Comparison of ENCODE assay signal across 9 cellular contexts in genomic region chr3:65953881-65954733, GRCh38.
DNase-seq lines count a peak whose midpoint lies in the region; ATAC-seq and TF ChIP-seq lines count a peak whose summit lies in the region.
"Had no signal": no experiment of that assay in that cellular context is flagged by ENCODE, and none has a peak within 500 bp of the region (broad histone marks: within the 10 kb centered on the region; RNA-seq: fewer than 3 reads in every experiment).

No MANE protein-coding gene starts in this region.

- H3K4me3 ChIP-seq in BLaER1 (no peak overlapping the region), SK-N-MC (no peak overlapping the region)

- peaks cover 54% of the 10 kb centered on the region for H3K4me1 Mint-ChIP-seq in osteocyte (ENCODE audit: unreplicated experiment)
- no peaks in the 10 kb centered on the region for H3K4me1 Mint-ChIP-seq in stimulated activated effector memory CD8-positive, alpha-beta T cell treated with anti-CD3 and anti-CD28 coated beads, Interleukin-12 subunit alpha, Interleukin-12 subunit beta, amount 100 ng/mL, for 72 hours

- peak overlapping the region; percentile 38; the same call in 1 of the 2 replicates for H3K9ac ChIP-seq in BLaER1
- H3K9ac ChIP-seq in SK-N-MC (ENCODE audit: insufficient read length), result peak overlapping the region; percentile 29

- ATAC-seq in GM21360 (IDR thresholded peaks at IDR 0.05; ENCODE audit: unreplicated experiment), result no peak
- no peak for ATAC-seq in stimulated activated effector memory CD8-positive, alpha-beta T cell treated with anti-CD3 and anti-CD28 coated beads, Interleukin-12 subunit alpha, Interleukin-12 subunit beta, amount 100 ng/mL, for 72 hours

- H3K9me3 ChIP-seq in BLaER1 (no peaks in the 10 kb centered on the region), SK-N-MC (ENCODE audit: low read depth, low read length) (no peaks in the 10 kb centered on the region)

- no peak overlapping the region for H3K4me3 Mint-ChIP-seq in osteocyte (ENCODE audit: unreplicated experiment)
- H3K4me3 Mint-ChIP-seq in stimulated activated effector memory CD8-positive, alpha-beta T cell treated with anti-CD3 and anti-CD28 coated beads, Interleukin-12 subunit alpha, Interleukin-12 subunit beta, amount 100 ng/mL, for 72 hours, result no peak overlapping the region

- no peak overlapping the region for H3K27ac ChIP-seq in BLaER1
- peak overlapping the region; percentile 86 for H3K27ac ChIP-seq in SK-N-MC

- H3K4me1 ChIP-seq in BLaER1, result peaks cover 31% of the 10 kb centered on the region

- no peaks in the 10 kb centered on the region for H3K9me3 Mint-ChIP-seq in osteocyte (ENCODE audit: unreplicated experiment)
- no peaks in the 10 kb centered on the region for H3K9me3 Mint-ChIP-seq in stimulated activated effector memory CD8-positive, alpha-beta T cell treated with anti-CD3 and anti-CD28 coated beads, Interleukin-12 subunit alpha, Interleukin-12 subunit beta, amount 100 ng/mL, for 72 hours

- H4K20me1 ChIP-seq in BLaER1, result peaks cover 23% of the 10 kb centered on the region; the same call in 1 of the 2 replicates

- peak overlapping the region; percentile 31 for H3K4me2 ChIP-seq in BLaER1

- intact Hi-C loops in head of caudate nucleus (cut with DNase I), result no loop called here

- no peaks in the 10 kb centered on the region for H3K36me3 ChIP-seq in BLaER1
- no peaks in the 10 kb centered on the region for H3K36me3 ChIP-seq in SK-N-MC (ENCODE audit: insufficient read depth, low read length)

- no peaks in the 10 kb centered on the region for H3K27me3 ChIP-seq in BLaER1

- H3K27ac Mint-ChIP-seq in osteocyte (ENCODE audit: unreplicated experiment), result peak overlapping the region; percentile 71
- H3K27ac Mint-ChIP-seq in stimulated activated effector memory CD8-positive, alpha-beta T cell treated with anti-CD3 and anti-CD28 coated beads, Interleukin-12 subunit alpha, Interleukin-12 subunit beta, amount 100 ng/mL, for 72 hours, result no peak overlapping the region

- no peak for TF ChIP-seq CTCF in osteocyte (IDR thresholded peaks at IDR 0.05)

- DNase-seq in SK-N-MC (ENCODE audit: low read depth, low spot score) (no peak), head of caudate nucleus (peak in 26 of 42 donors; percentile 8 to 65 (median 31)), osteocyte (ENCODE audit: extremely low spot score, unreplicated experiment) (no peak)
- no peak for DNase-seq in activated CD8-positive, alpha-beta memory T cell treated with anti-CD3 and anti-CD28 coated beads, Interleukin-2, amount 50 U/mL, for 4 hours
- no peak for DNase-seq in stimulated activated effector memory CD8-positive, alpha-beta T cell treated with anti-CD3 and anti-CD28 coated beads, Interleukin-12 subunit alpha, Interleukin-12 subunit beta, amount 100 ng/mL, for 72 hours (ENCODE audit: low spot score in 2 of 2)
- DNase-seq in stimulated activated naive CD4-positive, alpha-beta T cell treated with Interleukin-2 at 50 U/mL for 16 hours (lab: John Stamatoyannopoulos, UW), result no peak
- DNase-seq: NCI-H1436 treated with DMSO at 0.1 percent for 48 hours had no signal

- no peaks in the 10 kb centered on the region for H3K27me3 Mint-ChIP-seq in osteocyte (ENCODE audit: unreplicated experiment)

- no peaks in the 10 kb centered on the region for H3K36me3 Mint-ChIP-seq in osteocyte (ENCODE audit: unreplicated experiment)
- no peaks in the 10 kb centered on the region for H3K36me3 Mint-ChIP-seq in stimulated activated effector memory CD8-positive, alpha-beta T cell treated with anti-CD3 and anti-CD28 coated beads, Interleukin-12 subunit alpha, Interleukin-12 subunit beta, amount 100 ng/mL, for 72 hours

Comparison
In these comparisons a context has a peak if more than half of its experiments do, and no peak if none do; other contexts are left out.
1. DNase-seq: peak in head of caudate nucleus (26 of 42); none in SK-N-MC (single experiment), osteocyte (single experiment), activated CD8-positive, alpha-beta memory T cell treated with anti-CD3 and anti-CD28 coated beads, Interleukin-2, amount 50 U/mL, for 4 hours (single experiment), stimulated activated effector memory CD8-positive, alpha-beta T cell treated with anti-CD3 and anti-CD28 coated beads, Interleukin-12 subunit alpha, Interleukin-12 subunit beta, amount 100 ng/mL, for 72 hours (0 of 2) and stimulated activated naive CD4-positive, alpha-beta T cell treated with Interleukin-2 at 50 U/mL for 16 hours (single experiment).